In genomic region chr19:920051-920857, GRCh38 we compare ENCODE assay signal across 9 cellular contexts. TPM values are rescaled to one million over a fixed set of nuclear protein-coding genes. Genes with fewer than 3 reads are reported as not detected.
DNase-seq lines count a peak whose midpoint lies in the region; ATAC-seq and TF ChIP-seq lines count a peak whose summit lies in the region.
"Had no signal": no experiment of that assay in that cellular context is flagged by ENCODE, and none has a peak within 500 bp of the region (broad histone marks: within the 10 kb centered on the region; RNA-seq: fewer than 3 reads in every experiment).

No MANE protein-coding gene starts in this region.

- in situ Hi-C loops in G401 (cut with HindIII; ENCODE audit: low sequenced_read_pairs) = no loop called here

- H4K20me1 ChIP-seq in fibroblast of lung (ENCODE audit: control insufficient read depth, extremely low read depth, insufficient read depth, low read length) = no peaks in the 10 kb centered on the region

- H3K9me3 Mint-ChIP-seq in activated CD8-positive, alpha-beta memory T cell treated with anti-CD3 and anti-CD28 coated beads, Interleukin-2, amount 10 ng/mL, durations not matched to agents 7 days and 5 days (ENCODE audit: low read depth) = no peaks in the 10 kb centered on the region

- H3K27me3 ChIP-seq in fibroblast of lung (ENCODE audit: control insufficient read depth, insufficient read depth, low read length) (peaks cover 29% of the 10 kb centered on the region), uterus (peaks cover 16 to 36% of the 10 kb centered on the region in 2 donors)

- intact Hi-C loops in uterus (cut with DNase I; ENCODE audit: low total_unique reads) = loop anchor here (10.0 kb wide), 2 partner anchors 155 to 185 kb away; partner anchors contain the start of gene GPX4

- peak overlapping the region; percentile 46 for H3K4me3 ChIP-seq in GM12875 (ENCODE audit: low read depth, low read length)
- no peak overlapping the region for H3K4me3 ChIP-seq in fibroblast of lung (replicated peaks in 1 of 4; ENCODE audit: control extremely low read depth in 1 of 4, insufficient read depth in 1 of 4, low read depth in 3 of 4, low read length in 4 of 4)
- no peak overlapping the region for H3K4me3 ChIP-seq in uterus

- ATAC-seq in activated CD8-positive, alpha-beta memory T cell treated with anti-CD3 and anti-CD28 coated beads, Interleukin-2, amount 10 ng/mL, durations not matched to agents 7 days and 5 days = peak; percentile 31
- ATAC-seq in GM21737 (IDR thresholded peaks at IDR 0.05; ENCODE audit: unreplicated experiment) = no peak

- H3K27ac ChIP-seq in fibroblast of lung (ENCODE audit: insufficient read depth, low read length) (no peak overlapping the region), uterus (no peak overlapping the region)

- H3K27ac Mint-ChIP-seq in activated CD8-positive, alpha-beta memory T cell treated with anti-CD3 and anti-CD28 coated beads, Interleukin-2, amount 10 ng/mL, durations not matched to agents 7 days and 5 days = peak overlapping the region; percentile 68

- TF ChIP-seq CTCF in GM12875 (IDR thresholded peaks at IDR 0.05; ENCODE audit: borderline replicate concordance, insufficient read depth, low read depth, low read length) = 0 out of 2 replicates have a peak, but pooled peaks have one; percentile 11
- no peak for TF ChIP-seq CTCF in fibroblast of lung (conservative IDR thresholded peaks at IDR 0.05 in 1 of 2, IDR thresholded peaks at IDR 0.05 in 1 of 2; ENCODE audit: low read depth in 1 of 2, low read length in 2 of 2)
- no peak for TF ChIP-seq CTCF in uterus (IDR thresholded peaks at IDR 0.05)

- CTCF ChIA-PET in activated CD8-positive, alpha-beta memory T cell treated with anti-CD3 and anti-CD28 coated beads, Interleukin-2, amount 10 ng/mL, durations not matched to agents 7 days and 5 days (lab: Charles Lee) = interaction anchor here (1.2 to 7.4 kb wide), 10 partner anchors 9 to 841 kb away, joined by 3 to 163 read pairs (median 8); partner anchors contain the start of genes CFD, MED16, RNU6-9 and WDR18

- peaks cover 9% of the 10 kb centered on the region for H3K27me3 Mint-ChIP-seq in activated CD8-positive, alpha-beta memory T cell treated with anti-CD3 and anti-CD28 coated beads, Interleukin-2, amount 10 ng/mL, durations not matched to agents 7 days and 5 days

- no peaks in the 10 kb centered on the region for H3K36me3 Mint-ChIP-seq in activated CD8-positive, alpha-beta memory T cell treated with anti-CD3 and anti-CD28 coated beads, Interleukin-2, amount 10 ng/mL, durations not matched to agents 7 days and 5 days

- DNase-seq in NCI-H1417 treated with DMSO at 0.1 percent for 48 hours (lab: John Stamatoyannopoulos, UW) (peak; percentile 32), fibroblast of lung (ENCODE audit: low read depth in 2 of 2) (peak in 1 of 2 donors; percentile 11), uterus (no peak), G401 (ENCODE audit: low spot score) (no peak)
- DNase-seq in activated CD8-positive, alpha-beta memory T cell treated with anti-CD3 and anti-CD28 coated beads, Interleukin-2, amount 10 ng/mL, durations not matched to agents 7 days and 5 days = peak; percentile 71
- DNase-seq in stimulated activated CD8-positive, alpha-beta memory T cell treated with anti-CD3 and anti-CD28 coated beads, Interleukin-12 subunit alpha, Interleukin-12 subunit beta, amount 100 ng/mL, for 4 hours (ENCODE audit: low read depth) = peak; percentile 50

- peak overlapping the region; percentile 75 for H3K4me3 Mint-ChIP-seq in activated CD8-positive, alpha-beta memory T cell treated with anti-CD3 and anti-CD28 coated beads, Interleukin-2, amount 10 ng/mL, durations not matched to agents 7 days and 5 days

- H3K9me3 ChIP-seq in fibroblast of lung (ENCODE audit: control insufficient read depth, insufficient read depth, low read depth, low read length) (no peaks in the 10 kb centered on the region), uterus (no peaks in the 10 kb centered on the region)

- H3K4me1 Mint-ChIP-seq in activated CD8-positive, alpha-beta memory T cell treated with anti-CD3 and anti-CD28 coated beads, Interleukin-2, amount 10 ng/mL, durations not matched to agents 7 days and 5 days = peaks cover 20% of the 10 kb centered on the region

- H3K4me2 ChIP-seq in fibroblast of lung (ENCODE audit: extremely low read depth, insufficient read depth, low read length) = peak overlapping the region; percentile 13

- no peak for TF ChIP-seq POLR2A in uterus (IDR thresholded peaks at IDR 0.05)

- H3K9ac ChIP-seq in fibroblast of lung (ENCODE audit: insufficient read depth, low read length) = no peak overlapping the region

- H3K79me2 ChIP-seq in fibroblast of lung (ENCODE audit: control insufficient read depth, insufficient read depth, low read length) = no peaks in the 10 kb centered on the region

- H3K36me3 ChIP-seq in fibroblast of lung (ENCODE audit: control insufficient read depth, insufficient read depth, low read length) (no peaks in the 10 kb centered on the region), uterus (no peaks in the 10 kb centered on the region)

- H3K4me1 ChIP-seq in fibroblast of lung (ENCODE audit: control insufficient read depth, extremely low read depth, insufficient read depth, low read length) (peaks cover 3% of the 10 kb centered on the region), uterus (peaks cover 0 to 40% of the 10 kb centered on the region in 2 donors)

- H2AFZ ChIP-seq in fibroblast of lung (ENCODE audit: low read length) = no peak overlapping the region

RNA-seq across cellular contexts. Expression of gene KISS1R, which starts 3.1 kb away (rescaled TPM):
- total RNA-seq in activated CD8-positive, alpha-beta memory T cell treated with anti-CD3 and anti-CD28 coated beads, Interleukin-2, amount 10 ng/mL, durations not matched to agents 7 days and 5 days = 1 to 10 TPM in 1 of 2 experiments, under 1 TPM in 1; 0.66 to 1.1 TPM
- total RNA-seq in fibroblast of lung (not detected in 2 replicates), uterus (under 1 TPM in 1 of 4 donors, not detected in 3; 0.14 TPM)
- polyA plus RNA-seq in fibroblast of lung = not detected in 2 replicates
- not detected in 2 replicates for polyA plus RNA-seq in fibroblast of lung (2012)
- polyA minus RNA-seq in fibroblast of lung (ENCODE audit: low replicate concordance) = not detected in 2 replicates
- 1.8 and 1.9 TPM in 2 replicates for total RNA-seq in G401 (2014; rRNA removed; shearing (Covaris generic))
- total RNA-seq: pulmonary artery endothelial cell had no signal

RNA-seq across cellular contexts. Expression of gene ARID3A, which starts 5.6 kb away (rescaled TPM):
- 10 to 100 TPM; 30.6 to 35.9 TPM for total RNA-seq in activated CD8-positive, alpha-beta memory T cell treated with anti-CD3 and anti-CD28 coated beads, Interleukin-2, amount 10 ng/mL, durations not matched to agents 7 days and 5 days
- total RNA-seq in fibroblast of lung (12.1 and 14.9 TPM in 2 replicates), uterus (10 to 100 TPM in 1 of 4 donors, 1 to 10 TPM in 3; 1.3 to 22.0 (median 3.8) TPM)
- 6.4 and 8.7 TPM in 2 replicates for polyA plus RNA-seq in fibroblast of lung
- polyA plus RNA-seq in fibroblast of lung (2012) = 10.5 and 12.5 TPM in 2 replicates
- 32.6 and 39.3 TPM in 2 replicates for polyA minus RNA-seq in fibroblast of lung (ENCODE audit: low replicate concordance)
- total RNA-seq in G401 (2014; rRNA removed; shearing (Covaris generic)) = 95.4 and 103 TPM in 2 replicates

RNA-seq across cellular contexts. Expression of gene R3HDM4, which starts 7.2 kb away (rescaled TPM):
- 10 to 100 TPM; 63.7 to 73.7 TPM for total RNA-seq in activated CD8-positive, alpha-beta memory T cell treated with anti-CD3 and anti-CD28 coated beads, Interleukin-2, amount 10 ng/mL, durations not matched to agents 7 days and 5 days
- total RNA-seq in fibroblast of lung = 13.2 and 13.4 TPM in 2 replicates
- 20.9 and 25.5 TPM in 2 replicates for polyA plus RNA-seq in fibroblast of lung
- polyA plus RNA-seq in fibroblast of lung (2012) = 34.2 and 35.6 TPM in 2 replicates
- polyA minus RNA-seq in fibroblast of lung (ENCODE audit: low replicate concordance) = 30.5 and 33.5 TPM in 2 replicates
- total RNA-seq in uterus = 10 to 100 TPM in 3 of 4 donors, 1 to 10 TPM in 1; 5.3 to 38.2 (median 21.2) TPM
- total RNA-seq in G401 (2014; rRNA removed; shearing (Covaris generic)) = 12.7 and 13.9 TPM in 2 replicates

RNA-seq across cellular contexts. Expression of gene RNU6-9, which starts 27.0 kb away (rescaled TPM):
- not detected for total RNA-seq in activated CD8-positive, alpha-beta memory T cell treated with anti-CD3 and anti-CD28 coated beads, Interleukin-2, amount 10 ng/mL, durations not matched to agents 7 days and 5 days
- total RNA-seq in fibroblast of lung = not detected in 2 replicates
- not detected in 2 replicates for polyA plus RNA-seq in fibroblast of lung
- polyA plus RNA-seq in fibroblast of lung (2012) = not detected in 2 replicates
- polyA minus RNA-seq in fibroblast of lung (ENCODE audit: low replicate concordance) = not detected in 2 replicates
- total RNA-seq in uterus = not detected
- not detected in 2 replicates for total RNA-seq in G401 (2014; rRNA removed; shearing (Covaris generic))
- total RNA-seq: pulmonary artery endothelial cell had no signal

RNA-seq across cellular contexts. Expression of gene MED16, which starts 27.3 kb away (rescaled TPM):
- 10 to 100 TPM; 47.7 to 70.6 TPM for total RNA-seq in activated CD8-positive, alpha-beta memory T cell treated with anti-CD3 and anti-CD28 coated beads, Interleukin-2, amount 10 ng/mL, durations not matched to agents 7 days and 5 days
- total RNA-seq in fibroblast of lung (24.4 and 35.0 TPM in 2 replicates), uterus (10 to 100 TPM; 12.0 to 69.1 (median 43.1) TPM)
- polyA plus RNA-seq in fibroblast of lung = 19.3 and 26.2 TPM in 2 replicates
- polyA plus RNA-seq in fibroblast of lung (2012) = 45.7 and 61.2 TPM in 2 replicates
- 39.8 and 51.4 TPM in 2 replicates for polyA minus RNA-seq in fibroblast of lung (ENCODE audit: low replicate concordance)
- 51.0 and 58.7 TPM in 2 replicates for total RNA-seq in G401 (2014; rRNA removed; shearing (Covaris generic))

Comparison
In these comparisons a context has a peak if more than half of its experiments do, and no peak if none do; other contexts are left out.
1. DNase-seq: peak in NCI-H1417 treated with DMSO at 0.1 percent for 48 hours (single experiment), activated CD8-positive, alpha-beta memory T cell treated with anti-CD3 and anti-CD28 coated beads, Interleukin-2, amount 10 ng/mL, durations not matched to agents 7 days and 5 days (single experiment) and stimulated activated CD8-positive, alpha-beta memory T cell treated with anti-CD3 and anti-CD28 coated beads, Interleukin-12 subunit alpha, Interleukin-12 subunit beta, amount 100 ng/mL, for 4 hours (single experiment); none in uterus (0 of 2) and G401 (single experiment).